Comparison of ENCODE assay signal across 19 cellular contexts in the genomic region with DNA sequence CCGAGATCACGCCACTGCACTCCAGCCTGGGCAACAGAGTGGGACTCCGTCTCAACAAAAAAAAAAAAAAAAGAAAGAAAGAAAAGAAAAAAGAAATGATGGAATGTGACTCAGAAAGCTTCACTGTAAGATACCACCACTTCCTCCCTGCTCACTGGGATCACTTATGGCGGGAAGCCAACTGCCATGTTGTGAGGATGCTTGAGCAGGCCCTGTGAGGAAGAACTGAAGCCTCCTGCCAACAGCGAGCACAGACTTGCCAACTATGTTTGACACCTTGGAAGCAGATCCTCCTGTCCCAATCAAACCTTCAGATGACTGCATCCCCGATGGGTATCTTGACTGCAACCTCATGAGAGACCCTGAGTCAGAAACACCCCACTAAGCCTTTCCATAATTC. TPM values are rescaled to one million over a fixed set of nuclear protein-coding genes. Genes with fewer than 3 reads are reported as not detected.
A peak's percentile ranks its signal among the peaks of the same experiment; 100 is the strongest.
DNase-seq lines count a peak whose midpoint lies in the region; ATAC-seq and TF ChIP-seq lines count a peak whose summit lies in the region.
"Had no signal": no experiment of that assay in that cellular context is flagged by ENCODE, and none has a peak within 500 bp of the region (broad histone marks: within the 10 kb centered on the region; RNA-seq: fewer than 3 reads in every experiment).

No MANE protein-coding gene starts in this region.

- ATAC-seq in GM19351 (IDR thresholded peaks at IDR 0.05; ENCODE audit: unreplicated experiment): no peak
- ATAC-seq: psoas muscle had no signal

- H3K9me3 ChIP-seq in MG63: no peaks in the 10 kb centered on the region
- H3K9me3 ChIP-seq: psoas muscle had no signal

- TF ChIP-seq CTCF in astrocyte of the spinal cord (IDR thresholded peaks at IDR 0.05; ENCODE audit: low read depth, low read length): no peak

- H3K4me3 ChIP-seq in MG63 (no peak overlapping the region), astrocyte of the spinal cord (ENCODE audit: low read depth, low read length) (no peak overlapping the region)
- H3K4me3 ChIP-seq: hepatocyte, psoas muscle, smooth muscle cell had no signal

- peak; percentile 51 for DNase-seq in EL
- DNase-seq in MG63: peak; percentile 45
- DNase-seq in astrocyte of the spinal cord (ENCODE audit: low read depth, low spot score): peak; percentile 23
- DNase-seq in iris pigment epithelial cell (ENCODE audit: low read depth): peak; percentile 41
- no peak for DNase-seq in GOT3 (lab: John Stamatoyannopoulos, UW)
- no peak for DNase-seq in occipital lobe (lab: John Stamatoyannopoulos, UW)
- DNase-seq: activated CD4-positive, alpha-beta T cell treated with anti-CD3 and anti-CD28 coated beads, Interleukin-2, amount 10 ng/mL, durations not matched to agents 24 days and 14 days; activated CD8-positive, alpha-beta memory T cell treated with anti-CD3 and anti-CD28 coated beads, Interleukin-2, amount 50 U/mL, for 4 hours; activated effector memory CD4-positive, alpha-beta T cell treated with Interleukin-2 at 50 U/mL for 16 hours; effector memory CD4-positive, alpha-beta T cell; MM.1S; NCI-H187; NCI-H524; psoas muscle; stimulated activated CD4-positive, alpha-beta T cell treated with anti-CD3 and anti-CD28 coated beads, Interleukin-4, amount 100 ng/mL, for 24 hours had no signal

- in situ Hi-C loops in astrocyte of the spinal cord (cut with HindIII; ENCODE audit: low sequenced_read_pairs): no loop called here

- H3K27me3 ChIP-seq in MG63: no peaks in the 10 kb centered on the region

- no peaks in the 10 kb centered on the region for H3K36me3 ChIP-seq in MG63

RNA-seq across cellular contexts. Expression of a gene that starts 8.3 kb away (rescaled TPM):
- total RNA-seq in MG63 (2014; rRNA removed; shearing (Covaris generic); ENCODE audit: low replicate concordance): not detected in 2 replicates
- total RNA-seq in occipital lobe: 1.4 TPM
- total RNA-seq: activated CD4-positive, alpha-beta T cell treated with anti-CD3 and anti-CD28 coated beads, Interleukin-2, amount 10 ng/mL, durations not matched to agents 24 days and 14 days; psoas muscle; SK-MEL-5 had no signal

RNA-seq across cellular contexts. Expression of a gene that starts 32.8 kb away (rescaled TPM):
- total RNA-seq in MG63 (2014; rRNA removed; shearing (Covaris generic); ENCODE audit: low replicate concordance): 1.6 and 4.9 TPM in 2 replicates
- not detected for total RNA-seq in occipital lobe
- total RNA-seq: activated CD4-positive, alpha-beta T cell treated with anti-CD3 and anti-CD28 coated beads, Interleukin-2, amount 10 ng/mL, durations not matched to agents 24 days and 14 days; hepatocyte; psoas muscle; smooth muscle cell had no signal

RNA-seq across cellular contexts. Expression of a gene that starts 36.2 kb away (rescaled TPM):
- total RNA-seq in MG63 (2014; rRNA removed; shearing (Covaris generic); ENCODE audit: low replicate concordance): not detected in 2 replicates
- 0.94 TPM for total RNA-seq in occipital lobe
- total RNA-seq: activated CD4-positive, alpha-beta T cell treated with anti-CD3 and anti-CD28 coated beads, Interleukin-2, amount 10 ng/mL, durations not matched to agents 24 days and 14 days; smooth muscle cell had no signal

RNA-seq across cellular contexts. Expression of a gene that starts 53.4 kb away (rescaled TPM):
- 150 and 165 TPM in 2 replicates for total RNA-seq in MG63 (2014; rRNA removed; shearing (Covaris generic); ENCODE audit: low replicate concordance)
- 41.3 TPM for total RNA-seq in occipital lobe

Comparison
In these comparisons a context has a peak if more than half of its experiments do, and no peak if none do; other contexts are left out.
1. DNase-seq: peak in EL (single experiment), MG63 (single experiment), astrocyte of the spinal cord (single experiment) and iris pigment epithelial cell (single experiment); none in GOT3 (single experiment) and occipital lobe (single experiment).